ENCODE assay signal across 16 cellular contexts in the genomic region with DNA sequence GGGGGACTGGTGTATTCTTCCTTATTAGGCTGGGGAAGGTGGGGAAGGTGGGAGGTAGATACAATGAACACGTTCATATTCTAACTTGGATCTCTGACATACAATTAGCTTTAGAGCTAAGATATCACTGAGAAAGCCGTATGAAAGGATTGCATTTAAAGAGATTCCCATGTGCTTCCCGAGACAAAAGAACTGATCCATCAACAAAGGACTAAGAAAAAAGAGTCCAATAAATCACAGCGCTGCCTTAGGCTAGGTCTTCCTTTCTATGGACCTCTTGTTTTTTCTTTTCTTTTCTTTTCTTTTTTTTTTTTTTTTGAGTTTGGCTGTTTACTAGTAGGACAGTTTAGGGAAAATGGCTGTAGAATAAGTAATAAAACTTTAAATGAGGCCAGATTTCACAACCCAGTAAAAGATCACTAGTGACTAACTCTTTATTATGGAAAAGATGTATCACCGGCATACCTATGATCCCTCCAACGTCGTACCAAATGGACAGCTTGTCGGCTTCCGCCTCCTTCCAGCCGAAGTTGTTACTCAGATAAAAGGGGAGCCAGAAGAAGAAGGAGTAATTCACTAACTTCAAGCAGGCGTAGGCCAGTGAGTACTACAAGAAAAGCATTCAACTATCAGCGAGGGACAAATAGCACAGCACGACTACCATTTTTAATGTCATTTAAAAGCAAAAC. TPM values are rescaled to one million over a fixed set of nuclear protein-coding genes. Genes with fewer than 3 reads are reported as not detected.
DNase-seq lines count a peak whose midpoint lies in the region; ATAC-seq and TF ChIP-seq lines count a peak whose summit lies in the region.
"Had no signal": no experiment of that assay in that cellular context is flagged by ENCODE, and none has a peak within 500 bp of the region (broad histone marks: within the 10 kb centered on the region; RNA-seq: fewer than 3 reads in every experiment).

No MANE protein-coding gene starts in this region.

- no peak overlapping the region for H3K27ac ChIP-seq in RWPE2 (ENCODE audit: poor library complexity, severe bottlenecking)
- H3K27ac ChIP-seq in upper lobe of right lung, result no peak overlapping the region
- H3K27ac ChIP-seq: SJCRH30 had no signal

- H3K4me1 Mint-ChIP-seq in progenitor cell of endocrine pancreas (ENCODE audit: low read depth), result no peaks in the 10 kb centered on the region
- H3K4me1 Mint-ChIP-seq in natural killer cell treated with Interleukin-12 subunit alpha and Interleukin-12 subunit beta and Interleukin-15 and Interleukin-18, amount 100 ng/mL, for 72 hours (ENCODE audit: low read depth in 2 of 2), result no peaks in the 10 kb centered on the region

- no peak overlapping the region for H3K4me3 Mint-ChIP-seq in progenitor cell of endocrine pancreas (ENCODE audit: low read depth)
- no peak overlapping the region for H3K4me3 Mint-ChIP-seq in natural killer cell treated with Interleukin-12 subunit alpha and Interleukin-12 subunit beta and Interleukin-15 and Interleukin-18, amount 100 ng/mL, for 72 hours
- H3K4me3 Mint-ChIP-seq: activated naive CD8-positive, alpha-beta T cell treated with anti-CD3 and anti-CD28 coated beads, Interleukin-2, amount 50 U/mL, for 24 hours had no signal

- peaks cover 12% of the 10 kb centered on the region for H3K36me3 Mint-ChIP-seq in progenitor cell of endocrine pancreas (ENCODE audit: insufficient read depth)
- H3K36me3 Mint-ChIP-seq in natural killer cell treated with Interleukin-12 subunit alpha and Interleukin-12 subunit beta and Interleukin-15 and Interleukin-18, amount 100 ng/mL, for 72 hours, result peaks cover 23% of the 10 kb centered on the region

- H3K27me3 ChIP-seq in RWPE2 (ENCODE audit: insufficient read depth, poor library complexity, severe bottlenecking) (no peaks in the 10 kb centered on the region), upper lobe of right lung (no peaks in the 10 kb centered on the region)
- H3K27me3 ChIP-seq: SJCRH30 had no signal

- peak; percentile 41; the same call in 2 of the 3 replicates for ATAC-seq in RWPE2 (ENCODE audit: low read depth)
- no peak for ATAC-seq in natural killer cell treated with Interleukin-12 subunit alpha and Interleukin-12 subunit beta and Interleukin-15 and Interleukin-18, amount 100 ng/mL, for 72 hours
- no peak for ATAC-seq in upper lobe of right lung
- ATAC-seq: activated naive CD8-positive, alpha-beta T cell treated with anti-CD3 and anti-CD28 coated beads, Interleukin-2, amount 50 U/mL, for 24 hours had no signal

- H3K4me1 ChIP-seq in RWPE2 (ENCODE audit: insufficient read depth, poor library complexity, severe bottlenecking), result no peaks in the 10 kb centered on the region
- no peaks in the 10 kb centered on the region for H3K4me1 ChIP-seq in upper lobe of right lung
- H3K4me1 ChIP-seq: SJCRH30 had no signal

- no peaks in the 10 kb centered on the region for H3K9me3 ChIP-seq in RWPE2 (ENCODE audit: severe bottlenecking)
- H3K9me3 ChIP-seq in upper lobe of right lung, result no peaks in the 10 kb centered on the region
- H3K9me3 ChIP-seq: SJCRH30 had no signal

- peak; percentile 71 for DNase-seq in AG20443 (ENCODE audit: low spot score)
- no peak for DNase-seq in RWPE2 (ENCODE audit: low spot score)
- peak; percentile 62 for DNase-seq in fibroblast of gingiva (ENCODE audit: low read depth)
- DNase-seq in progenitor cell of endocrine pancreas (ENCODE audit: low spot score, unreplicated experiment), result no peak
- DNase-seq in OCI-M1 (lab: John Stamatoyannopoulos, UW), result no peak
- no peak for DNase-seq in cardiac septum (ENCODE audit: low spot score)
- DNase-seq in natural killer cell treated with Interleukin-12 subunit alpha and Interleukin-12 subunit beta and Interleukin-15 and Interleukin-18, amount 100 ng/mL, for 72 hours (ENCODE audit: low spot score), result no peak
- no peak for DNase-seq in upper lobe of right lung
- DNase-seq: activated naive CD8-positive, alpha-beta T cell treated with anti-CD3 and anti-CD28 coated beads, Interleukin-2, amount 50 U/mL, for 24 hours; effector memory CD4-positive, alpha-beta T cell; NCI-H2029 treated with DMSO at 0.1 percent for 48 hours; NK-92 treated with Interleukin-12 subunit alpha and Interleukin-12 subunit beta, amount 100 ng/mL, for 24 hours; posterior cingulate gyrus; SJCRH30; stimulated activated CD4-positive, alpha-beta T cell treated with anti-CD3 and anti-CD28 coated beads, Interleukin-2, amount 100 ng/mL, for 24 hours had no signal

- peaks cover 52% of the 10 kb centered on the region for H3K36me3 ChIP-seq in RWPE2 (ENCODE audit: low read depth)
- peaks cover 78% of the 10 kb centered on the region for H3K36me3 ChIP-seq in upper lobe of right lung
- H3K36me3 ChIP-seq: SJCRH30 had no signal

- TF ChIP-seq CTCF in RWPE2 (IDR thresholded peaks at IDR 0.05; ENCODE audit: poor library complexity, severe bottlenecking) (no peak), progenitor cell of endocrine pancreas (IDR thresholded peaks at IDR 0.05; ENCODE audit: unreplicated experiment) (no peak), upper lobe of right lung (IDR thresholded peaks at IDR 0.05) (no peak)

- H3K4me3 ChIP-seq in RWPE2 (ENCODE audit: severe bottlenecking) (no peak overlapping the region), upper lobe of right lung (no peak overlapping the region)
- H3K4me3 ChIP-seq: SJCRH30 had no signal

- H3K27me3 Mint-ChIP-seq in progenitor cell of endocrine pancreas, result no peaks in the 10 kb centered on the region
- H3K27me3 Mint-ChIP-seq in natural killer cell treated with Interleukin-12 subunit alpha and Interleukin-12 subunit beta and Interleukin-15 and Interleukin-18, amount 100 ng/mL, for 72 hours, result no peaks in the 10 kb centered on the region
- H3K27me3 Mint-ChIP-seq: activated naive CD8-positive, alpha-beta T cell treated with anti-CD3 and anti-CD28 coated beads, Interleukin-2, amount 50 U/mL, for 24 hours had no signal

- H3K27ac Mint-ChIP-seq in progenitor cell of endocrine pancreas, result peak overlapping the region; percentile 59
- no peak overlapping the region for H3K27ac Mint-ChIP-seq in natural killer cell treated with Interleukin-12 subunit alpha and Interleukin-12 subunit beta and Interleukin-15 and Interleukin-18, amount 100 ng/mL, for 72 hours
- H3K27ac Mint-ChIP-seq: activated naive CD8-positive, alpha-beta T cell treated with anti-CD3 and anti-CD28 coated beads, Interleukin-2, amount 50 U/mL, for 24 hours had no signal

- H3K9me3 Mint-ChIP-seq in progenitor cell of endocrine pancreas (ENCODE audit: low read depth), result no peaks in the 10 kb centered on the region
- H3K9me3 Mint-ChIP-seq in natural killer cell treated with Interleukin-12 subunit alpha and Interleukin-12 subunit beta and Interleukin-15 and Interleukin-18, amount 100 ng/mL, for 72 hours, result no peaks in the 10 kb centered on the region
- H3K9me3 Mint-ChIP-seq: activated naive CD8-positive, alpha-beta T cell treated with anti-CD3 and anti-CD28 coated beads, Interleukin-2, amount 50 U/mL, for 24 hours had no signal

- intact Hi-C loops in cardiac septum (cut with DNase I), result no loop called here
- intact Hi-C loops in upper lobe of right lung (cut with DNase I), result no loop called here

RNA-seq across cellular contexts. Expression of gene SLC37A3, which starts 50.0 kb away (rescaled TPM):
- total RNA-seq in progenitor cell of endocrine pancreas (62.3 and 66.5 TPM in 2 replicates), cardiac septum (13.2 TPM), upper lobe of right lung (35.2 TPM)
- 10 to 100 TPM; 26.3 to 51.5 TPM for total RNA-seq in natural killer cell treated with Interleukin-12 subunit alpha and Interleukin-12 subunit beta and Interleukin-15 and Interleukin-18, amount 100 ng/mL, for 72 hours

RNA-seq across cellular contexts. Expression of gene RAB19, which starts 55.6 kb away (rescaled TPM):
- 12.2 and 14.0 TPM in 2 replicates for total RNA-seq in progenitor cell of endocrine pancreas
- total RNA-seq in cardiac septum, result not detected
- total RNA-seq in natural killer cell treated with Interleukin-12 subunit alpha and Interleukin-12 subunit beta and Interleukin-15 and Interleukin-18, amount 100 ng/mL, for 72 hours, result 1 to 10 TPM; 1.9 to 2.4 TPM
- 2.9 TPM for total RNA-seq in upper lobe of right lung
- total RNA-seq: lung microvascular endothelial cell, SJCRH30 had no signal

Comparison
In these comparisons a context has a peak if more than half of its experiments do, and no peak if none do; other contexts are left out.
1. DNase-seq: peak in AG20443 (single experiment) and fibroblast of gingiva (single experiment); none in RWPE2 (single experiment), progenitor cell of endocrine pancreas (single experiment), OCI-M1 (single experiment), cardiac septum (single experiment), natural killer cell treated with Interleukin-12 subunit alpha and Interleukin-12 subunit beta and Interleukin-15 and Interleukin-18, amount 100 ng/mL, for 72 hours (single experiment) and upper lobe of right lung (single experiment).